Comparison of ENCODE assay signal across 8 cellular contexts in the genomic region with DNA sequence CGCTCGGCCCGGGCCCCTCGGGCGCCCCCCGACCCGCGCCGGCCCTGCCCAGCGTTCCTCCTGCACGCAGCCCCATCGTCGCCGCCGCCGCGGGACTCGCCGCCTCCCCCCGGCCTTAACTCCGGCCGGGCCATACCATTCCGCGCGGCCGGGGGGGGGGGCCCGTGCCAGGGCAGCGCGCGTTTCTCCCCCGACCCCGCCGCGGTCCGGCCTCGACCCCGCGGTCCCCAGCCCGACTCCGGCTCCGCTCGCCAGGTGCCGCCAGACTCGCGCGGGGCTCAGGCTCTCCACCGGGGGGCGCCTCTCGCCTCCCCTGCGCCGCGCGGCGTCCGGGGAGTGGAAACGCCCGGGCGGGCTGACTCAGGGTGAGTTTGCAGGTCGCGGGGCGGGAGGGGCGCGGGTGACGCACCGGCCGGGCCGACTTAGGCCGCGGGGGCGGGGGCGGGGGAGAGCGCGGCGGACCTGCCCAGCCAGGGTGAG. TPM values are rescaled to one million over a fixed set of nuclear protein-coding genes. Genes with fewer than 3 reads are reported as not detected.
DNase-seq lines count a peak whose midpoint lies in the region; ATAC-seq, FAIRE-seq and TF ChIP-seq lines count a peak whose summit lies in the region.

A gene (minus strand): TSS at position 91 of the 480 bp plus-strand sequence. CDS start 15 bp downstream, at position 76.

- peak within 1 kb of the TSS in 7 of 8 donors; percentile 58 to 93 (median 81) for H3K27ac ChIP-seq in spleen

- peak; percentile 88 for ATAC-seq in HG02588 (IDR thresholded peaks at IDR 0.05; ENCODE audit: unreplicated experiment)

- no peak for TF ChIP-seq POLR2A in spleen (IDR thresholded peaks at IDR 0.05)

- H3K4me3 ChIP-seq in WI38 (ENCODE audit: low read depth, low read length) (peak within 1 kb of the TSS; percentile 92), bronchial epithelial cell (ENCODE audit: low read depth, low read length) (peak within 1 kb of the TSS; percentile 88), spleen (peak within 1 kb of the TSS; percentile 49 to 93 (median 64))

- 0 to 1% (median 0%) methylated on average over 15 to 74 of the region's 74 CpGs for WGBS in spleen, 5 donors

- TF ChIP-seq CTCF in WI38 (IDR thresholded peaks at IDR 0.05; ENCODE audit: low read depth, low read length): peak; percentile 46
- TF ChIP-seq CTCF in bronchial epithelial cell (IDR thresholded peaks at IDR 0.05; ENCODE audit: insufficient read depth, low read length, severe bottlenecking): peak; percentile 58
- peak in 9 of 11 experiments; percentile 24 to 81 (median 67) for TF ChIP-seq CTCF in spleen (IDR thresholded peaks at IDR 0.05 in 8 of 11, conservative IDR thresholded peaks at IDR 0.05 in 3 of 11)

- no peaks in the 10 kb centered on the region for H3K9me3 ChIP-seq in spleen

- peak; percentile 66 to 80 (median 76) for DNase-seq in NCI-H1417 (lab: John Stamatoyannopoulos, UW)
- no peak for DNase-seq in NCI-H1417 treated with DMSO at 0.1 percent for 48 hours (lab: John Stamatoyannopoulos, UW)
- peak; percentile 60 for DNase-seq in NCI-H1105 (lab: John Stamatoyannopoulos, UW)
- DNase-seq in bronchial epithelial cell (ENCODE audit: low read depth): peak; percentile 72
- peak; percentile 70 for DNase-seq in inferior parietal cortex (ENCODE audit: extremely low spot score)
- DNase-seq in spleen: peak; percentile 97

- FAIRE-seq in bronchial epithelial cell (lab: Jason Lieb, UNC): no peak

- H3K36me3 ChIP-seq in bronchial epithelial cell (ENCODE audit: control insufficient read depth, insufficient read depth, low read length): peaks cover 25% of the 10 kb centered on the region
- H3K36me3 ChIP-seq in spleen: peaks cover 0 to 27% (median 9%) of the 10 kb centered on the region in 6 donors

- H3K27me3 ChIP-seq in bronchial epithelial cell (ENCODE audit: control insufficient read depth, insufficient read depth, low read length) (no peaks in the 10 kb centered on the region), spleen (replicated peaks in 1 of 7) (peaks cover 0 to 25% (median 0%) of the 10 kb centered on the region in 7 donors)

- intact Hi-C loops in spleen (cut with DNase I; ENCODE audit: low total_unique reads): no loop called here

- peaks cover 13 to 37% (median 28%) of the 10 kb centered on the region in 6 donors for H3K4me1 ChIP-seq in spleen

RNA-seq across cellular contexts. Expression of the gene that starts here (rescaled TPM):
- total RNA-seq in bronchial epithelial cell (99.5 and 146 TPM in 2 replicates), spleen (10 to 100 TPM; 10.6 to 31.3 (median 14.2) TPM)
- 10 to 100 TPM in 1 of 3 donors, 1 to 10 TPM in 2; 4.5 to 11.2 (median 7.0) TPM for polyA plus RNA-seq in spleen
